ENCODE assay signal across 1 cellular context in genomic region chr3:66220602-66221377, GRCh38.
TF ChIP-seq lines count a peak whose summit lies in the region.

Gene SLC25A26, plus strand, starts transcription at chr3:66221001. Its CDS starts 94 bp downstream, at chr3:66221095.

TF ChIP-seq in HepG2, 621 proteins besides CTCF, POLR2A, EP300 and RAD21 (continued from another document and continues in another):
- TF ChIP-seq ZHX2 (IDR thresholded peaks at IDR 0.05; ENCODE audit: low read depth) (peak; percentile 47; the same call in 1 of the 2 replicates), ZHX2 (CRISPR knock-in tag; IDR thresholded peaks at IDR 0.05; ENCODE audit: borderline replicate concordance) (no peak), MZF1 (CRISPR knock-in tag; IDR thresholded peaks at IDR 0.05; ENCODE audit: borderline replicate concordance) (no peak), GRHL1 (CRISPR knock-in tag; conservative IDR thresholded peaks at IDR 0.05) (no peak), ZNF792 (CRISPR knock-in tag; IDR thresholded peaks at IDR 0.05) (peak; percentile 81), MNT (IDR thresholded peaks at IDR 0.05) (peak; percentile 99), MXD4 (CRISPR knock-in tag; IDR thresholded peaks at IDR 0.05) (peak; percentile 94; the same call in 1 of the 2 replicates), YY1 (IDR thresholded peaks at IDR 0.05; ENCODE audit: insufficient read depth, insufficient replicate concordance, low read depth, low read length) (peak; percentile 99), ZNF749 (CRISPR knock-in tag; IDR thresholded peaks at IDR 0.05; ENCODE audit: borderline replicate concordance) (no peak), ZFP82 (CRISPR knock-in tag; IDR thresholded peaks at IDR 0.05; ENCODE audit: borderline replicate concordance) (no peak), TEAD2 (CRISPR knock-in tag; IDR thresholded peaks at IDR 0.05) (no peak), FOXO4 (CRISPR knock-in tag; conservative IDR thresholded peaks at IDR 0.05) (no peak), ZMYM4 (CRISPR knock-in tag; IDR thresholded peaks at IDR 0.05) (peak; percentile 95), ARID4A (CRISPR knock-in tag; IDR thresholded peaks at IDR 0.05; ENCODE audit: borderline replicate concordance) (peak; percentile 99), ZNF10 (CRISPR knock-in tag; IDR thresholded peaks at IDR 0.05; ENCODE audit: borderline replicate concordance, low read depth) (no peak), WIZ (CRISPR knock-in tag; IDR thresholded peaks at IDR 0.05) (no peak), THAP8 (CRISPR knock-in tag; IDR thresholded peaks at IDR 0.05; ENCODE audit: borderline replicate concordance) (no peak), TOE1 (CRISPR knock-in tag; IDR thresholded peaks at IDR 0.05) (no peak), AHR (CRISPR knock-in tag; IDR thresholded peaks at IDR 0.05) (peak; percentile 67; the same call in 1 of the 2 replicates), KLF11 (CRISPR knock-in tag; IDR thresholded peaks at IDR 0.05) (0 out of 2 replicates have a peak, but pooled peaks have one; percentile 61), HOMEZ (CRISPR knock-in tag; IDR thresholded peaks at IDR 0.05; ENCODE audit: low read depth) (0 out of 2 replicates have a peak, but pooled peaks have one; percentile 35), DBP (CRISPR knock-in tag; IDR thresholded peaks at IDR 0.05; ENCODE audit: not compliant biosample characterization) (no peak), ZNF512B (CRISPR knock-in tag; IDR thresholded peaks at IDR 0.05; ENCODE audit: borderline replicate concordance) (no peak), RBFOX2 (IDR thresholded peaks at IDR 0.05; ENCODE audit: low read depth, low read length) (peak; percentile 91), PHF21A (CRISPR knock-in tag; IDR thresholded peaks at IDR 0.05) (0 out of 2 replicates have a peak, but pooled peaks have one; percentile 20), NR3C1 (CRISPR knock-in tag; IDR thresholded peaks at IDR 0.05) (no peak), ZFP90 (CRISPR knock-in tag; IDR thresholded peaks at IDR 0.05; ENCODE audit: borderline replicate concordance) (peak; percentile 88), ZFX (CRISPR knock-in tag; IDR thresholded peaks at IDR 0.05; ENCODE audit: low read depth) (peak; percentile 85)
